Comparison of ENCODE assay signal across 9 cellular contexts in the genomic region with DNA sequence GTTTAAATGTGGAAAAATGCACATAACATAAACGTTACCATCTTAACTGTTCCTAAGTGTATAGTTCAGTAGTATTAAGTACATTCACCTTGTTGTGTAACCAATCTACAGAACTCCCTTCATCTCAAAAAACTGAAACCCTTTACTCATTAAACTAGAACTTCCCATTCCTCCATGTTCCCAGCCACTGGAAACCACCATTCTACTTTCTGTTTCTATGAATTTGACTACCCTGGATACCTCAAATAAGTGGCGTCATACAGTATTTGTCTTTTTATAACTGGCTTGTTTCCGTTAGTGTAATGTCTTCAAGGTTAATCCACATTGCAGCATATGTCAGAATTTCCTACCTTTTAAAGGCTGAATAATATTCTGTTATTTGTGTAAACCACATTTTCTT.
"Had no signal": no experiment of that assay in that cellular context is flagged by ENCODE, and none has a peak within 500 bp of the region (broad histone marks: within the 10 kb centered on the region; RNA-seq: fewer than 3 reads in every experiment).

No MANE protein-coding gene starts in this region.

- H3K4me3 ChIP-seq: GM23248, HAP-1 had no signal

- DNase-seq: GM23248, GOT3, H7, HFFc6, KBM-7 had no signal

- H3K4me3 Mint-ChIP-seq: HFFc6, IgD-negative memory B cell had no signal

- H3K27me3 Mint-ChIP-seq: IgD-negative memory B cell had no signal

- H3K9me3 Mint-ChIP-seq: HFFc6, IgD-negative memory B cell had no signal

- FAIRE-seq: HepG2 had no signal

- ATAC-seq: HCT116, HepG2 had no signal

- H3K27ac Mint-ChIP-seq: HFFc6, IgD-negative memory B cell had no signal
